In the genomic region with DNA sequence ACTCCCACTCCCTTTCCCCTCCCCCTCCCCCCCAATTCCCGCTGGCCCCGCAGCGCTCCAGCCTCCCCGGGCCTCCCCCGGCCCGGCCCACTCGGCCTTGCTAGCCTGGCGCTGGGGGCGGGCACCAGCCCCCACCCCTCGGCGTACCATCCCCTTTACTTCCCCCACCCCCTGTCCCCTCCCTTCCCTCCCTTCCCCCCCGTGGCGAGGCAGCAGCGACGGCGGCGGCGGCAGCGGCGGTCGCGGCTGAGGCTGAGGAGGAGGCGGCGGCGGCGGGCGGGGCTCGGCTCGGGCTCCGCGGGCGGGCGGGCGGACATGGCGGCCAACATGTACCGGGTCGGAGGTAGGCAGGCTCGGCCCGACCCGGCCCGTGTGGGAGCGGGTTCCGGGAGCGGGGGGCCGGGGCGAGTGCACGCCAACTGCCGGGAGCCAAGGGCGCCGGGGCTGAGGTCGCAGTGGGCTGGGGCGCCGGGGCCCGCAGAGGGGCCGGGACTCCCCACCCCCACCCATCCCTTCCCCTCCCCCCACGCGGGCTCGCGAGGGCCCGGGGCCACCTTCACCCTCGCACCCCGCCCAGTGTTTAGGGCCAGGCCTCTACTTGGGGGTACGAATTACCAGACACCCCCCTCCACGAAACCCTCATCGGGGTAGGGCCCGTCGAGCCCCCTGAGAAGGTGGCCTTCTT, we compare ENCODE assay signal across 7 cellular contexts. TPM values are rescaled to one million over a fixed set of nuclear protein-coding genes. Genes with fewer than 3 reads are reported as not detected.
DNase-seq lines count a peak whose midpoint lies in the region; ATAC-seq and TF ChIP-seq lines count a peak whose summit lies in the region.

Gene MTA3 (plus strand): TSS at position 202 of the 685 bp plus-strand sequence. CDS start 114 bp downstream, at position 316.

- H3K4me3 ChIP-seq in right atrium auricular region (peak within 1 kb of the TSS; percentile 95 to 96), rectal smooth muscle tissue (ENCODE audit: low read length) (peak within 1 kb of the TSS; percentile 82), uterus (peak within 1 kb of the TSS; percentile 84 to 88)

- H3K27me3 ChIP-seq in right atrium auricular region = no peaks in the 10 kb centered on the region
- no peaks in the 10 kb centered on the region for H3K27me3 ChIP-seq in rectal smooth muscle tissue (ENCODE audit: control insufficient read depth, insufficient read depth, low read length)
- H3K27me3 ChIP-seq in uterus = no peaks in the 10 kb centered on the region

- peak; percentile 35 for ATAC-seq in GM18505 (IDR thresholded peaks at IDR 0.05; ENCODE audit: unreplicated experiment)
- peak; percentile 42 for ATAC-seq in HG03280 (IDR thresholded peaks at IDR 0.05; ENCODE audit: unreplicated experiment)

- H3K27ac ChIP-seq in adipose tissue (ENCODE audit: low read depth, low read length) (no peak within 1 kb of the TSS), right atrium auricular region (peak within 1 kb of the TSS; percentile 88 to 89), rectal smooth muscle tissue (ENCODE audit: low read depth, low read length) (peak within 1 kb of the TSS; percentile 86), uterus (peak within 1 kb of the TSS; percentile 96 to 97)

- H3K9ac ChIP-seq in rectal smooth muscle tissue (ENCODE audit: low read length) = peak within 1 kb of the TSS; percentile 77

- TF ChIP-seq POLR2A in GM18505 (IDR thresholded peaks at IDR 0.05; ENCODE audit: borderline replicate concordance, extremely low read depth, insufficient read depth, insufficient read length) (no peak), uterus (IDR thresholded peaks at IDR 0.05) (peak in 1 of 2 donors; percentile 25)

- no peaks in the 10 kb centered on the region for H3K36me3 ChIP-seq in right atrium auricular region
- H3K36me3 ChIP-seq in rectal smooth muscle tissue (ENCODE audit: control insufficient read depth, insufficient read depth, low read length) = no peaks in the 10 kb centered on the region
- no peaks in the 10 kb centered on the region for H3K36me3 ChIP-seq in uterus

- H3K4me1 ChIP-seq in right atrium auricular region (peaks cover 0 to 19% of the 10 kb centered on the region in 2 donors), rectal smooth muscle tissue (ENCODE audit: control insufficient read depth, insufficient read depth, low read length) (peaks cover 13% of the 10 kb centered on the region), uterus (no peaks in the 10 kb centered on the region)

- WGBS in adipose tissue, 3 donors = 1% methylated on average over 26 to 54 of the region's 67 CpGs

- H3K9me3 ChIP-seq in right atrium auricular region (no peaks in the 10 kb centered on the region), uterus (no peaks in the 10 kb centered on the region)

- TF ChIP-seq CTCF in right atrium auricular region (IDR thresholded peaks at IDR 0.05) (no peak), uterus (IDR thresholded peaks at IDR 0.05) (no peak)

- intact Hi-C loops in uterus (cut with DNase I; ENCODE audit: low total_unique reads) = no loop called here

- peak; percentile 36 for DNase-seq in T follicular helper cell (ENCODE audit: low read depth)
- no peak for DNase-seq in right atrium auricular region (ENCODE audit: low spot score)
- DNase-seq in uterus = peak; percentile 44 to 65

RNA-seq across cellular contexts. Expression of gene MTA3, which starts in this region (rescaled TPM):
- polyA plus RNA-seq in adipose tissue = 10 to 100 TPM; 17.2 to 28.3 (median 20.0) TPM
- total RNA-seq in right atrium auricular region (10 to 100 TPM; 12.9 to 18.5 TPM), uterus (10 to 100 TPM; 25.6 to 89.1 (median 64.0) TPM)
